In genomic region chr16:50273888-50274770, GRCh38 we compare ENCODE assay signal across 8 cellular contexts. TPM values are rescaled to one million over a fixed set of nuclear protein-coding genes. Genes with fewer than 3 reads are reported as not detected.
DNase-seq lines count a peak whose midpoint lies in the region; ATAC-seq and TF ChIP-seq lines count a peak whose summit lies in the region.

No MANE protein-coding gene starts in this region.

- H3K27ac Mint-ChIP-seq in CD8-positive, alpha-beta T cell, result peak overlapping the region; percentile 98
- peak overlapping the region; percentile 98 to 100 (median 99) for H3K27ac Mint-ChIP-seq in IgD-negative memory B cell
- H3K27ac Mint-ChIP-seq in activated CD8-positive, alpha-beta T cell treated with anti-CD3 and anti-CD28 coated beads, Interleukin-2, amount 10 ng/mL, durations not matched to agents 7 days and 5 days, result peak overlapping the region; percentile 98

- CTCF ChIA-PET in CD8-positive, alpha-beta T cell (lab: Charles Lee), result interaction anchor here (0.7 to 16.4 kb wide), 19 partner anchors 11 to 392 kb away, joined by 3 to 155 read pairs (median 3); partner anchors contain the start of gene ADCY7
- CTCF ChIA-PET in activated CD8-positive, alpha-beta T cell treated with anti-CD3 and anti-CD28 coated beads, Interleukin-2, amount 10 ng/mL, durations not matched to agents 7 days and 5 days (lab: Charles Lee), result interaction anchor here (0.7 to 3.4 kb wide), 27 partner anchors 8 to 393 kb away, joined by 3 to 23 read pairs (median 5); partner anchors contain the start of genes ADCY7 and CNEP1R1

- peak overlapping the region; percentile 80 for H3K4me3 ChIP-seq in CD8-positive, alpha-beta T cell (ENCODE audit: low read depth, low read length)
- peak overlapping the region; percentile 3 to 24 for H3K4me3 ChIP-seq in vagina

- no peaks in the 10 kb centered on the region for H3K27me3 Mint-ChIP-seq in CD8-positive, alpha-beta T cell (ENCODE audit: low read depth)
- peaks cover 2% of the 10 kb centered on the region for H3K27me3 Mint-ChIP-seq in IgD-negative memory B cell
- H3K27me3 Mint-ChIP-seq in activated CD8-positive, alpha-beta T cell treated with anti-CD3 and anti-CD28 coated beads, Interleukin-2, amount 10 ng/mL, durations not matched to agents 7 days and 5 days (ENCODE audit: low read depth), result no peaks in the 10 kb centered on the region

- no peaks in the 10 kb centered on the region for H3K9me3 ChIP-seq in CD8-positive, alpha-beta T cell (ENCODE audit: low read length)
- no peaks in the 10 kb centered on the region for H3K9me3 ChIP-seq in vagina

- H3K36me3 ChIP-seq in CD8-positive, alpha-beta T cell (ENCODE audit: insufficient read depth, low read length), result peaks cover 5% of the 10 kb centered on the region
- H3K36me3 ChIP-seq in vagina, result no peaks in the 10 kb centered on the region

- peak in 6 of 7 experiments; percentile 57 to 83 (median 69) for DNase-seq in CD8-positive, alpha-beta T cell
- DNase-seq in GM20000 (ENCODE audit: low spot score), result peak; percentile 85
- DNase-seq in activated CD8-positive, alpha-beta T cell treated with anti-CD3 and anti-CD28 coated beads, Interleukin-2, amount 10 ng/mL, durations not matched to agents 7 days and 5 days, result peak; percentile 75
- no peak for DNase-seq in left lobe of liver (ENCODE audit: low spot score)
- no peak for DNase-seq in vagina (ENCODE audit: extremely low spot score in 2 of 2)
- no peak for DNase-seq in NK-92 (lab: John Stamatoyannopoulos, UW; ENCODE audit: unreplicated experiment)
- no peak for DNase-seq in islet precursor cell

- POLR2A ChIA-PET in CD8-positive, alpha-beta T cell (lab: Charles Lee), result interaction anchor here (0.6 to 3.7 kb wide), 23 partner anchors 8 to 532 kb away, joined by 3 to 14 read pairs (median 4); partner anchors contain the start of genes ADCY7, CNEP1R1 and CYLD
- POLR2A ChIA-PET in activated CD8-positive, alpha-beta T cell treated with anti-CD3 and anti-CD28 coated beads, Interleukin-2, amount 10 ng/mL, durations not matched to agents 7 days and 5 days (lab: Charles Lee), result interaction anchor here (0.7 to 3.2 kb wide), 20 partner anchors 8 to 394 kb away, joined by 3 to 18 read pairs (median 3); partner anchors contain the start of genes ADCY7 and HEATR3

- H3K9me3 Mint-ChIP-seq in CD8-positive, alpha-beta T cell, result no peaks in the 10 kb centered on the region
- no peaks in the 10 kb centered on the region for H3K9me3 Mint-ChIP-seq in IgD-negative memory B cell
- no peaks in the 10 kb centered on the region for H3K9me3 Mint-ChIP-seq in activated CD8-positive, alpha-beta T cell treated with anti-CD3 and anti-CD28 coated beads, Interleukin-2, amount 10 ng/mL, durations not matched to agents 7 days and 5 days (ENCODE audit: insufficient read depth)

- peaks cover 97% of the 10 kb centered on the region for H3K4me1 Mint-ChIP-seq in CD8-positive, alpha-beta T cell (ENCODE audit: low read depth)
- H3K4me1 Mint-ChIP-seq in IgD-negative memory B cell, result peaks cover 46 to 55% (median 48%) of the 10 kb centered on the region in 3 donors
- peaks cover 98% of the 10 kb centered on the region for H3K4me1 Mint-ChIP-seq in activated CD8-positive, alpha-beta T cell treated with anti-CD3 and anti-CD28 coated beads, Interleukin-2, amount 10 ng/mL, durations not matched to agents 7 days and 5 days (ENCODE audit: low read depth)

- H3K36me3 Mint-ChIP-seq in CD8-positive, alpha-beta T cell, result peaks cover 42% of the 10 kb centered on the region
- peaks cover 4% of the 10 kb centered on the region for H3K36me3 Mint-ChIP-seq in IgD-negative memory B cell
- peaks cover 78% of the 10 kb centered on the region for H3K36me3 Mint-ChIP-seq in activated CD8-positive, alpha-beta T cell treated with anti-CD3 and anti-CD28 coated beads, Interleukin-2, amount 10 ng/mL, durations not matched to agents 7 days and 5 days (ENCODE audit: low read depth)

- intact Hi-C loops in CD8-positive, alpha-beta T cell (cut with DNase I, micrococcal nuclease), result loop anchor here (1.0 to 2.0 kb wide), 2 partner anchors 8 to 117 kb away; partner anchors contain the start of gene ADCY7 (in 1 of the 2)
- intact Hi-C loops in vagina (cut with DNase I), result no loop called here

- peaks cover 97% of the 10 kb centered on the region for H3K4me1 ChIP-seq in CD8-positive, alpha-beta T cell (ENCODE audit: insufficient read depth, low read length)
- H3K4me1 ChIP-seq in vagina, result peaks cover 4% of the 10 kb centered on the region

- H3K27me3 ChIP-seq in CD8-positive, alpha-beta T cell (ENCODE audit: insufficient read depth, low read length), result no peaks in the 10 kb centered on the region
- no peaks in the 10 kb centered on the region for H3K27me3 ChIP-seq in vagina

- no peak for TF ChIP-seq CTCF in CD8-positive, alpha-beta T cell (IDR thresholded peaks at IDR 0.05)
- TF ChIP-seq CTCF in GM20000 (IDR thresholded peaks at IDR 0.05; ENCODE audit: extremely low read depth, missing control alignments) (no peak), vagina (IDR thresholded peaks at IDR 0.05) (no peak)

- peak overlapping the region; percentile 81 for H3K27ac ChIP-seq in CD8-positive, alpha-beta T cell (ENCODE audit: low read depth, low read length)
- H3K27ac ChIP-seq in vagina, result peak overlapping the region; percentile 48

- peak; percentile 70 for ATAC-seq in CD8-positive, alpha-beta T cell
- peak; percentile 65 for ATAC-seq in activated CD8-positive, alpha-beta T cell treated with anti-CD3 and anti-CD28 coated beads, Interleukin-2, amount 10 ng/mL, durations not matched to agents 7 days and 5 days
- ATAC-seq in left lobe of liver, result peak; percentile 10

- peak overlapping the region; percentile 86 for H3K4me3 Mint-ChIP-seq in CD8-positive, alpha-beta T cell
- H3K4me3 Mint-ChIP-seq in IgD-negative memory B cell, result peak overlapping the region; percentile 91 to 100 (median 99)
- H3K4me3 Mint-ChIP-seq in activated CD8-positive, alpha-beta T cell treated with anti-CD3 and anti-CD28 coated beads, Interleukin-2, amount 10 ng/mL, durations not matched to agents 7 days and 5 days, result peak overlapping the region; percentile 79

- TF ChIP-seq POLR2A in vagina (IDR thresholded peaks at IDR 0.05), result no peak

RNA-seq across cellular contexts. Expression of gene ADCY7, which starts 7.8 kb away (rescaled TPM):
- total RNA-seq in CD8-positive, alpha-beta T cell, result 100 to 1,000 TPM; 117 to 126 TPM
- 40.6 TPM for polyA plus RNA-seq in IgD-negative memory B cell
- total RNA-seq in activated CD8-positive, alpha-beta T cell treated with anti-CD3 and anti-CD28 coated beads, Interleukin-2, amount 10 ng/mL, durations not matched to agents 7 days and 5 days, result 100 to 1,000 TPM; 214 to 225 TPM
- 4.9 TPM for total RNA-seq in left lobe of liver
- 18.9 TPM for total RNA-seq in vagina

Comparison
In these comparisons a context has a peak if more than half of its experiments do, and no peak if none do; other contexts are left out.
1. ATAC-seq: peak in every context shown above with its lines; median percentile 70 in CD8-positive, alpha-beta T cell; 65 in activated CD8-positive, alpha-beta T cell treated with anti-CD3 and anti-CD28 coated beads, Interleukin-2, amount 10 ng/mL, durations not matched to agents 7 days and 5 days; 10 in left lobe of liver.
2. DNase-seq: peak in CD8-positive, alpha-beta T cell (6 of 7), GM20000 (single experiment) and activated CD8-positive, alpha-beta T cell treated with anti-CD3 and anti-CD28 coated beads, Interleukin-2, amount 10 ng/mL, durations not matched to agents 7 days and 5 days (single experiment); none in left lobe of liver (single experiment), vagina (0 of 2), NK-92 (single experiment) and islet precursor cell (single experiment).
3. Peak in every context shown above with its lines, with median percentiles within 50 percentile points of each other: H3K27ac Mint-ChIP-seq and H3K4me3 Mint-ChIP-seq.